In genomic region chr17:58083491-58084316, GRCh38 we compare ENCODE assay signal across 8 cellular contexts. TPM values are rescaled to one million over a fixed set of nuclear protein-coding genes. Genes with fewer than 3 reads are reported as not detected.
A peak's percentile ranks its signal among the peaks of the same experiment; 100 is the strongest.
DNase-seq lines count a peak whose midpoint lies in the region; ATAC-seq, FAIRE-seq and TF ChIP-seq lines count a peak whose summit lies in the region.

No MANE protein-coding gene starts in this region.

- H3K27ac ChIP-seq in K562 (ENCODE audit: extremely low read depth, low read depth, low read length) (peak overlapping the region; percentile 88), spleen (peak overlapping the region; percentile 85 to 99 (median 96))

- BruUV-seq in K562 (replicated peaks; lab: Mats Ljungman, UMichigan) = no TSS peak

- no peak for FAIRE-seq in K562 (lab: Jason Lieb, UNC)

- peak; percentile 44 for ATAC-seq in GM21360 (IDR thresholded peaks at IDR 0.05; ENCODE audit: unreplicated experiment)
- peak; percentile 84 for ATAC-seq in K562

- peaks cover 43% of the 10 kb centered on the region for H3K36me3 ChIP-seq in K562 (ENCODE audit: control insufficient read depth, insufficient read depth, low read length)
- H3K36me3 ChIP-seq in spleen = peaks cover 0 to 39% (median 17%) of the 10 kb centered on the region in 6 donors

- H4K20me1 ChIP-seq in K562 (replicated peaks; ENCODE audit: control insufficient read depth, insufficient read depth, low read length) = peaks cover 45% of the 10 kb centered on the region

- H3K4me3 ChIP-seq in K562 = peak overlapping the region; percentile 91
- H3K4me3 ChIP-seq in spleen = peak overlapping the region; percentile 83 to 99 (median 96)

- TF ChIP-seq RAD21 in K562 (CRISPR knock-in tag; conservative IDR thresholded peaks at IDR 0.05 in 1 of 2, IDR thresholded peaks at IDR 0.05 in 1 of 2) = 0 out of 4 replicates have a peak, but pooled peaks of 1 of the 2 experiments have one; percentile 13

- TF ChIP-seq POLR2A in K562 (conservative IDR thresholded peaks at IDR 0.05) (no peak), spleen (IDR thresholded peaks at IDR 0.05) (no peak)

- in situ Hi-C loops in K562 (cut with MboI) = no loop called here

- POLR2A ChIA-PET in K562 (lab: Yijun Ruan, JAX) = interaction anchor here (0.5 to 3.0 kb wide), 11 partner anchors 8 to 372 kb away, joined by 3 to 23 read pairs (median 4); partner anchors contain the start of gene SRSF1

- no peaks in the 10 kb centered on the region for H3K27me3 ChIP-seq in K562 (ENCODE audit: control insufficient read depth in 2 of 2, insufficient read depth in 2 of 2, low read length in 2 of 2)
- no peaks in the 10 kb centered on the region for H3K27me3 ChIP-seq in spleen (replicated peaks in 1 of 7)

- 0% methylated on average over 45 of the region's 92 CpGs for WGBS in K562 (ENCODE audit: insufficient coverage, low coverage, missing lambda C conversion rate)
- 0 to 1% (median 0%) methylated on average over 29 to 92 of the region's 92 CpGs for WGBS in spleen, 5 donors

- H3K4me1 ChIP-seq in K562 (replicated peaks in 1 of 2; ENCODE audit: control insufficient read depth in 2 of 2, insufficient read depth in 2 of 2, low read length in 2 of 2) (peaks cover 27 to 44% of the 10 kb centered on the region in 2 experiments), spleen (peaks cover 18 to 56% (median 44%) of the 10 kb centered on the region in 6 donors)

- no peak for TF ChIP-seq EP300 in K562 (IDR thresholded peaks at IDR 0.05; ENCODE audit: low read length)

- CTCF ChIA-PET in K562 (lab: Yijun Ruan, JAX; ENCODE audit: low intra/inter-chr PET ratio) = no interaction called here

- H3K79me2 ChIP-seq in K562 (ENCODE audit: control insufficient read depth, insufficient read depth, low read length) = peaks cover 54% of the 10 kb centered on the region

- 0 out of 2 replicates have a peak overlapping the region, but pooled peaks have one; percentile 21 for H2AFZ ChIP-seq in K562 (ENCODE audit: low read depth, low read length)

- peak overlapping the region; percentile 85 to 98 for H3K9ac ChIP-seq in K562 (ENCODE audit: insufficient read depth in 1 of 2, low read depth in 2 of 2, low read length in 2 of 2)

- TF ChIP-seq CTCF in K562 (IDR thresholded peaks at IDR 0.05 in 2 of 3, conservative IDR thresholded peaks at IDR 0.05 in 1 of 3; ENCODE audit: insufficient read depth in 2 of 3, low read depth in 1 of 3, low read length in 3 of 3) (peak in 2 of 3 experiments; percentile 10 to 31; a peak in 1 of 6 replicates), spleen (IDR thresholded peaks at IDR 0.05 in 8 of 11, conservative IDR thresholded peaks at IDR 0.05 in 3 of 11) (peak in 1 of 11 experiments; percentile 29)

- intact Hi-C loops in K562 (cut with micrococcal nuclease) (loop anchor here (1.0 kb wide), 1 partner anchor 78 kb away; no protein-coding TSS in a partner anchor), spleen (cut with DNase I; ENCODE audit: low total_unique reads) (loop anchor here (10.0 kb wide), 1 partner anchor 79 kb away; the partner anchor contains the start of gene SRSF1)

- H3K9me1 ChIP-seq in K562 (ENCODE audit: control insufficient read depth, insufficient read depth, low read length) = peaks cover 19% of the 10 kb centered on the region

- peak overlapping the region; percentile 84 for H3K4me2 ChIP-seq in K562 (ENCODE audit: insufficient read depth, low read length)

- DNase-seq in COLO668 (lab: John Stamatoyannopoulos, UW; ENCODE audit: unreplicated experiment) = peak; percentile 58
- DNase-seq in HUDEP-2 (lab: John Stamatoyannopoulos, UW; ENCODE audit: unreplicated experiment in 76 of 76) = peak in 60 of 76 experiments; percentile 5 to 77 (median 48)
- peak; percentile 25 for DNase-seq in T1000 (lab: John Stamatoyannopoulos, UW)
- DNase-seq in K562 (ENCODE audit: extremely low read depth in 1 of 4, low spot score in 3 of 4) = peak; percentile 74 to 81 (median 79)
- DNase-seq in iPS-NIHi11 (ENCODE audit: low spot score) = peak; percentile 53
- peak; percentile 94 for DNase-seq in spleen
- no peak for DNase-seq in NCI-H2196 (lab: John Stamatoyannopoulos, UW; ENCODE audit: unreplicated experiment)

- H3K9me3 ChIP-seq in K562 (replicated peaks; ENCODE audit: control insufficient read depth, insufficient read depth, low read depth, low read length) (no peaks in the 10 kb centered on the region), spleen (no peaks in the 10 kb centered on the region)

TF ChIP-seq in K562, 482 proteins besides CTCF, POLR2A, EP300 and RAD21 (continues in another document):
- 0 out of 2 replicates have a peak, but pooled peaks have one; percentile 48 for TF ChIP-seq HLTF (IDR thresholded peaks at IDR 0.05)
- TF ChIP-seq, protein P1, sequence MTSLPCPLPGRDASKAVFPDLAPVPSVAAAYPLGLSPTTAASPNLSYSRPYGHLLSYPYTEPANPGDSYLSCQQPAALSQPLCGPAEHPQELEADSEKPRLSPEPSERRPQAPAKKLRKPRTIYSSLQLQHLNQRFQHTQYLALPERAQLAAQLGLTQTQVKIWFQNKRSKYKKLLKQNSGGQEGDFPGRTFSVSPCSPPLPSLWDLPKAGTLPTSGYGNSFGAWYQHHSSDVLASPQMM (CRISPR knock-in tag; IDR thresholded peaks at IDR 0.05) = no peak
- TF ChIP-seq STAG1 (CRISPR knock-in tag; IDR thresholded peaks at IDR 0.05; ENCODE audit: borderline replicate concordance) = peak; percentile 21; the same call in 1 of the 2 replicates
- peak; percentile 23 for TF ChIP-seq NCOR1 (IDR thresholded peaks at IDR 0.05)
- TF ChIP-seq, protein P2, sequence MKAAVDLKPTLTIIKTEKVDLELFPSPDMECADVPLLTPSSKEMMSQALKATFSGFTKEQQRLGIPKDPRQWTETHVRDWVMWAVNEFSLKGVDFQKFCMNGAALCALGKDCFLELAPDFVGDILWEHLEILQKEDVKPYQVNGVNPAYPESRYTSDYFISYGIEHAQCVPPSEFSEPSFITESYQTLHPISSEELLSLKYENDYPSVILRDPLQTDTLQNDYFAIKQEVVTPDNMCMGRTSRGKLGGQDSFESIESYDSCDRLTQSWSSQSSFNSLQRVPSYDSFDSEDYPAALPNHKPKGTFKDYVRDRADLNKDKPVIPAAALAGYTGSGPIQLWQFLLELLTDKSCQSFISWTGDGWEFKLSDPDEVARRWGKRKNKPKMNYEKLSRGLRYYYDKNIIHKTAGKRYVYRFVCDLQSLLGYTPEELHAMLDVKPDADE (conservative IDR thresholded peaks at IDR 0.05; ENCODE audit: control insufficient read depth, low read depth, low read length) = 0 out of 2 replicates have a peak, but pooled peaks have one; percentile 42
- no peak for TF ChIP-seq ZNF175 (CRISPR knock-in tag; IDR thresholded peaks at IDR 0.05; ENCODE audit: low read depth)
- no peak for TF ChIP-seq HSF4 (CRISPR knock-in tag; IDR thresholded peaks at IDR 0.05; ENCODE audit: borderline replicate concordance)
- no peak for TF ChIP-seq SMC3 (conservative IDR thresholded peaks at IDR 0.05; ENCODE audit: insufficient read depth, low read depth, low read length)
- peak; percentile 42 for TF ChIP-seq HMGN3 (IDR thresholded peaks at IDR 0.05; ENCODE audit: borderline replicate concordance, extremely low read depth, insufficient read length, low read depth, low read length)
- TF ChIP-seq ZBTB26 (CRISPR knock-in tag; IDR thresholded peaks at IDR 0.05) = no peak
- TF ChIP-seq VEZF1 (CRISPR knock-in tag; IDR thresholded peaks at IDR 0.05) = peak; percentile 78

RNA-seq across cellular contexts. Expression of gene DYNLL2, which starts 0.5 kb away (rescaled TPM):
- total RNA-seq in K562 (2011; cell fraction: chromatin; rRNA removed; ENCODE audit: low replicate concordance) = 14.2 and 14.6 TPM in 2 replicates
- total RNA-seq in K562 (2011; cell fraction: nucleolus; rRNA removed) = 8.4 and 9.3 TPM in 2 replicates
- total RNA-seq in K562 (2011; cell fraction: nucleoplasm; rRNA removed) = 17.1 and 28.1 TPM in 2 replicates
- total RNA-seq in K562 (2014; rRNA removed) (13.0 and 17.2 TPM in 2 replicates), K562 (2014; rRNA removed; fragmentation: Illumina TruSeq; extraction: Trizol) (12.8 and 15.0 TPM in 2 replicates), K562 (2015; rRNA removed; fragmentation: Illumina TruSeq; extraction: Trizol) (11.2 and 11.9 TPM in 2 replicates), K562 (2021) (19.1 and 24.5 TPM in 2 replicates), spleen (10 to 100 TPM; 19.4 to 29.7 (median 23.1) TPM)
- polyA plus RNA-seq in K562 (2011; rRNA removed) (12.2 and 18.4 TPM in 2 replicates), K562 (2014; fragmentation: Illumina TruSeq; extraction: Trizol) (23.8 and 26.0 TPM in 2 replicates), K562 (2014; fragmentation: Nextera tagmentation; extraction: Ambion mirVana) (1 to 10 TPM; 1.8 to 2.3 TPM), K562 (2014; rRNA removed) (19.9 and 22.6 TPM in 2 replicates), spleen (10 to 100 TPM in 2 of 3 donors, 1 to 10 TPM in 1; 9.9 to 26.3 (median 11.1) TPM)
- 11.2 and 12.5 TPM in 2 replicates for polyA plus RNA-seq in K562 (2011; cell fraction: cytosol; rRNA removed)
- polyA plus RNA-seq in K562 (2011; cell fraction: nucleus; rRNA removed) = 8.7 and 10.1 TPM in 2 replicates
- 19.5 and 41.0 TPM in 2 replicates for polyA plus RNA-seq in K562 (2012)
- polyA minus RNA-seq in K562 (2011; rRNA and poly(A)+ RNA removed) = 16.5 and 19.5 TPM in 2 replicates
- polyA minus RNA-seq in K562 (2011; cell fraction: cytosol; rRNA and poly(A)+ RNA removed) = 5.9 and 10.6 TPM in 2 replicates
- 5.9 and 9.1 TPM in 2 replicates for polyA minus RNA-seq in K562 (2011; cell fraction: nucleus; rRNA and poly(A)+ RNA removed)
